13 cellular contexts compared by ENCODE assay signal in the genomic region with DNA sequence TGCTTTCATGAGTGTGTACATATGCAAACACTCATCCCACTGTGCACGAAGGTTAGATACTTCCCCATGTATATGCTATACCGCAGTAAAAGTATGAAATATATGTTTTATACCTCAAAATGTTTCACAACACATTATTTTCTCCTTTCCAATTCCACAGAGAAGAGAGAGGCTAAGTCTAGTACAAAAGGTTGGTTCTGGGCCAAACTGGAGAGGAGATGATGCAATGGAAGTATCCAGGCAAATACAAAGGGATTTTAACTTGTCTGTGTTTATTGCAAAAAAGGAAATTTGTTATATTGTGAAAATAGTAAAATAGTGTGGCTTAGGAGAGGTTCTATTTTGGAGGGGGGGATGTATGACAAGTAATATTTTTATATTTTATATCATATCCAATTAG.
DNase-seq lines count a peak whose midpoint lies in the region; ATAC-seq and TF ChIP-seq lines count a peak whose summit lies in the region.
"Had no signal": no experiment of that assay in that cellular context is flagged by ENCODE, and none has a peak within 500 bp of the region (broad histone marks: within the 10 kb centered on the region; RNA-seq: fewer than 3 reads in every experiment).

No MANE protein-coding gene starts in this region.

- H3K27ac ChIP-seq in brain microvascular endothelial cell (no peak overlapping the region), left ventricle myocardium inferior (replicated peaks) (peak overlapping the region; percentile 72)
- H3K27ac ChIP-seq: SK-N-MC had no signal

- H3K9me3 ChIP-seq in left ventricle myocardium inferior (replicated peaks), result no peaks in the 10 kb centered on the region

- ATAC-seq in GM21367 (IDR thresholded peaks at IDR 0.05; ENCODE audit: unreplicated experiment), result no peak

- H3K27me3 ChIP-seq in brain microvascular endothelial cell (replicated peaks) (no peaks in the 10 kb centered on the region), left ventricle myocardium inferior (ENCODE audit: low read depth) (no peaks in the 10 kb centered on the region)

- H3K4me1 ChIP-seq in left ventricle myocardium inferior, result peaks cover 45% of the 10 kb centered on the region

- intact Hi-C loops in left ventricle myocardium inferior (cut with micrococcal nuclease), result no loop called here

- no peaks in the 10 kb centered on the region for H3K36me3 ChIP-seq in brain microvascular endothelial cell (replicated peaks)
- no peaks in the 10 kb centered on the region for H3K36me3 ChIP-seq in left ventricle myocardium inferior

- TF ChIP-seq CTCF in brain microvascular endothelial cell (IDR thresholded peaks at IDR 0.05; ENCODE audit: low read depth, low read length, missing control alignments) (no peak), left ventricle myocardium inferior (IDR thresholded peaks at IDR 0.05; ENCODE audit: borderline replicate concordance) (no peak)

- in situ Hi-C loops in brain microvascular endothelial cell (cut with HindIII; ENCODE audit: low pct_ligation_motif_present, low sequenced_read_pairs), result no loop called here

- H3K4me3 ChIP-seq in brain microvascular endothelial cell (ENCODE audit: low read depth, low read length) (no peak overlapping the region), left ventricle myocardium inferior (no peak overlapping the region)
- H3K4me3 ChIP-seq: SK-N-MC had no signal

- DNase-seq in DMS53 (lab: John Stamatoyannopoulos, UW) (peak; percentile 40), DMS53 treated with DMSO at 0.1 percent for 48 hours (lab: John Stamatoyannopoulos, UW; ENCODE audit: unreplicated experiment) (no peak), brain microvascular endothelial cell (peak; percentile 53), left ventricle myocardium inferior (no peak), stromal cell of bone marrow (ENCODE audit: low read depth) (peak; percentile 52), GOT3 (lab: John Stamatoyannopoulos, UW) (no peak), HPDE6-E6E7 (ENCODE audit: extremely low spot score) (no peak)
- DNase-seq: 8988T; activated CD4-positive, alpha-beta T cell treated with anti-CD3 and anti-CD28 coated beads for 48 hours; KG1; NCI-H510A treated with DMSO at 0.1 percent for 48 hours had no signal

Comparison
In these comparisons a context has a peak if more than half of its experiments do, and no peak if none do; other contexts are left out.
1. DNase-seq: peak in DMS53 (single experiment), brain microvascular endothelial cell (single experiment) and stromal cell of bone marrow (single experiment); none in DMS53 treated with DMSO at 0.1 percent for 48 hours (single experiment), left ventricle myocardium inferior (single experiment), GOT3 (single experiment) and HPDE6-E6E7 (single experiment).